8 cellular contexts compared by ENCODE assay signal in genomic region chr2:207165121-207166038, GRCh38. TPM values are rescaled to one million over a fixed set of nuclear protein-coding genes. Genes with fewer than 3 reads are reported as not detected.
A peak's percentile ranks its signal among the peaks of the same experiment; 100 is the strongest.
DNase-seq lines count a peak whose midpoint lies in the region; ATAC-seq and TF ChIP-seq lines count a peak whose summit lies in the region.

TSS of gene KLF7 (minus strand) at chr2:207165948. CDS start at chr2:207165568, 380 bp downstream.

- peak within 1 kb of the TSS; percentile 100 for H3K27ac ChIP-seq in ascending aorta
- H3K27ac ChIP-seq in right cardiac atrium (ENCODE audit: low read length): peak within 1 kb of the TSS; percentile 99
- peak within 1 kb of the TSS; percentile 100 for H3K27ac ChIP-seq in psoas muscle

- peaks cover 10% of the 10 kb centered on the region for H3K36me3 Mint-ChIP-seq in T-cell

- intact Hi-C loops in ascending aorta (cut with DNase I) (loop anchor here (1.0 to 5.0 kb wide), 10 partner anchors 31 to 547 kb away; partner anchors contain the start of genes CCNYL1 and CREB1), right cardiac atrium (cut with DNase I) (loop anchor here in 3 of 4 donors (5.0 to 10.0 kb wide), 6 partner anchors 167 to 309 kb away; no protein-coding TSS in a partner anchor), psoas muscle (cut with DNase I) (loop anchor here in 1 of 2 donors (2.0 to 10.0 kb wide), 3 partner anchors 62 to 361 kb away; no protein-coding TSS in a partner anchor)

- H3K4me3 ChIP-seq in BE2C (ENCODE audit: low read depth, low read length): peak within 1 kb of the TSS; percentile 97
- H3K4me3 ChIP-seq in ascending aorta: peak within 1 kb of the TSS; percentile 79 to 95
- peak within 1 kb of the TSS; percentile 97 for H3K4me3 ChIP-seq in right cardiac atrium (ENCODE audit: low read length)
- H3K4me3 ChIP-seq in psoas muscle: peak within 1 kb of the TSS; percentile 88

- CTCF ChIA-PET in HEK293T (lab: Yijun Ruan, JAX) (interaction anchor here (0.7 kb wide), 1 partner anchor 11 kb away, joined by 4 read pairs; no protein-coding TSS in a partner anchor), T-cell (lab: Charles Lee) (interaction anchor here (0.5 to 2.5 kb wide), 10 partner anchors 9 to 364 kb away, joined by 3 to 8 read pairs (median 4); partner anchors contain the start of gene CREB1 (in 1 of the 2))

- WGBS in right cardiac atrium: 0% methylated on average over 36 of the region's 36 CpGs
- WGBS in psoas muscle, 3 donors: 0 to 1% (median 0%) methylated on average over 35 to 36 of the region's 36 CpGs

- POLR2A ChIA-PET in HEK293T (lab: Yijun Ruan, JAX): interaction anchor here (0.5 to 2.8 kb wide), 30 partner anchors 9 to 364 kb away, joined by 3 to 18 read pairs (median 4); partner anchors contain the start of gene CREB1
- POLR2A ChIA-PET in T-cell (lab: Charles Lee): interaction anchor here (0.5 to 3.5 kb wide), 16 partner anchors 9 to 400 kb away, joined by 3 to 49 read pairs (median 3); partner anchors contain the start of gene FASTKD2 (in 1 of the 2)

- peaks cover 46 to 60% (median 49%) of the 10 kb centered on the region in 3 donors for H3K4me1 Mint-ChIP-seq in T-cell

- H3K27me3 ChIP-seq in BE2C (no peaks in the 10 kb centered on the region), ascending aorta (no peaks in the 10 kb centered on the region), right cardiac atrium (ENCODE audit: control insufficient read depth, insufficient read depth) (no peaks in the 10 kb centered on the region), psoas muscle (ENCODE audit: insufficient read depth in 3 of 3, low read length in 2 of 3) (no peaks in the 10 kb centered on the region)

- H3K9me3 Mint-ChIP-seq in T-cell: peaks cover 0 to 3% (median 0%) of the 10 kb centered on the region in 3 donors

- H3K9me3 ChIP-seq in BE2C (no peaks in the 10 kb centered on the region), ascending aorta (no peaks in the 10 kb centered on the region), right cardiac atrium (ENCODE audit: control insufficient read depth, low read length) (no peaks in the 10 kb centered on the region), psoas muscle (no peaks in the 10 kb centered on the region)

- peak within 1 kb of the TSS; percentile 96 to 99 (median 97) for H3K4me3 Mint-ChIP-seq in T-cell

- H3K36me3 ChIP-seq in BE2C: peaks cover 10% of the 10 kb centered on the region; the same call in 1 of the 2 replicates
- no peaks in the 10 kb centered on the region for H3K36me3 ChIP-seq in ascending aorta
- no peaks in the 10 kb centered on the region for H3K36me3 ChIP-seq in psoas muscle (ENCODE audit: insufficient read depth in 1 of 2, low read depth in 1 of 2)

- peak within 1 kb of the TSS; percentile 93 to 99 for H3K27ac Mint-ChIP-seq in T-cell

- H3K4me1 ChIP-seq in BE2C (peaks cover 5% of the 10 kb centered on the region), ascending aorta (peaks cover 11 to 20% of the 10 kb centered on the region in 2 donors), right cardiac atrium (ENCODE audit: control insufficient read depth, insufficient read depth, low read length) (peaks cover 5% of the 10 kb centered on the region), psoas muscle (peaks cover 25% of the 10 kb centered on the region)

- ATAC-seq in T-cell (replicated peaks in 1 of 4) (peak; percentile 11 to 34 (median 15)), right cardiac atrium (peak; percentile 19 to 31), psoas muscle (peak; percentile 9 to 43 (median 27)), HG03108 (IDR thresholded peaks at IDR 0.05; ENCODE audit: unreplicated experiment) (no peak), GM18861 (IDR thresholded peaks at IDR 0.05; ENCODE audit: unreplicated experiment) (no peak)

- H3K27me3 Mint-ChIP-seq in T-cell: peaks cover 0 to 21% of the 10 kb centered on the region in 2 donors

- DNase-seq in BE2C (peak; percentile 35), HEK293T (ENCODE audit: extremely low spot score) (peak; percentile 30), T-cell (peak; percentile 46 to 79 (median 64)), ascending aorta (ENCODE audit: low spot score in 2 of 2) (peak in 1 of 2 donors; percentile 72), right cardiac atrium (peak; percentile 45 to 78 (median 72)), psoas muscle (peak; percentile 43 to 70)

- TF ChIP-seq CTCF in BE2C (IDR thresholded peaks at IDR 0.05; ENCODE audit: low read depth, low read length) (no peak), ascending aorta (IDR thresholded peaks at IDR 0.05) (peak in 1 of 3 experiments; percentile 8), psoas muscle (IDR thresholded peaks at IDR 0.05) (no peak)

TF ChIP-seq in HEK293T, 16 proteins besides CTCF, POLR2A, EP300 and RAD21:
- TF ChIP-seq L3MBTL2 (conservative IDR thresholded peaks at IDR 0.05) (0 out of 2 replicates have a peak, but pooled peaks have one; percentile 38), CTBP1 (IDR thresholded peaks at IDR 0.05; ENCODE audit: borderline replicate concordance) (0 out of 2 replicates have a peak, but pooled peaks have one; percentile 8), ZNF384 (IDR thresholded peaks at IDR 0.05) (peak; percentile 44; the same call in 1 of the 2 replicates), FOXM1 (IDR thresholded peaks at IDR 0.05; ENCODE audit: borderline replicate concordance) (no peak)
TF ChIP-seq in HEK293T: peak in this region for 3.

RNA-seq across cellular contexts. Expression of gene KLF7, which starts in this region (rescaled TPM):
- 40.8 TPM for polyA plus RNA-seq in BE2C (2012; ENCODE audit: insufficient read depth, insufficient read length, low read depth)
- total RNA-seq in T-cell (10 to 100 TPM; 56.8 to 90.6 (median 65.7) TPM), ascending aorta (17.0 TPM), right cardiac atrium (10 to 100 TPM; 18.2 to 35.6 (median 27.0) TPM), psoas muscle (10 to 100 TPM in 2 of 4 donors, 1 to 10 TPM in 2; 5.4 to 13.5 (median 11.1) TPM)
- polyA plus RNA-seq in right cardiac atrium (6.0 TPM), psoas muscle (1 to 10 TPM; 1.1 to 2.7 (median 2.4) TPM)

Comparison
In these comparisons a context has a peak if more than half of its experiments do, and no peak if none do; other contexts are left out.
1. ATAC-seq: peak in T-cell (4 of 4), right cardiac atrium (2 of 2) and psoas muscle (4 of 4); none in HG03108 (single experiment) and GM18861 (single experiment).
2. Peak in every context shown above with its lines, with median percentiles within 50 percentile points of each other: H3K4me3 ChIP-seq and H3K27ac ChIP-seq.